In the genomic region with DNA sequence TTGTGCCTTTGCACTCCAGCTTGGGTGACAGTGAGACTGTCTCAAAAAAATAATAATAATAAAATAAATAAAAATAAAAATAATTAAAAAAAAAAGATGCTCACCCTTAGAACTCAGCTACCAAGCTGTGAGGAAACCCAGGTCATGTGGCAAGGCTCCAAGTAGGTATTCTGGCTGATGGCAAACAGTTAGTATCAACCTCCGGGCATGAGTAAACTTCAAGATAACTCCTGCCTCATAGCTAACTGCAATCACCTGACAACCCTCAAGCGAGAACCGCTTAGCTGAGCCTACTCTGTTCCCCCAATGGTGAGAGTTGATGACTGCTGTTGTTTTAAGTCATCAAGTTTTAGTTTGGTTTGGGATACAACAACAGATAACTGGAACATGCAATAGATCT, we compare ENCODE assay signal across 14 cellular contexts. TPM values are rescaled to one million over a fixed set of nuclear protein-coding genes. Genes with fewer than 3 reads are reported as not detected.
DNase-seq lines count a peak whose midpoint lies in the region; ATAC-seq and TF ChIP-seq lines count a peak whose summit lies in the region.
"Had no signal": no experiment of that assay in that cellular context is flagged by ENCODE, and none has a peak within 500 bp of the region (broad histone marks: within the 10 kb centered on the region; RNA-seq: fewer than 3 reads in every experiment).

No MANE protein-coding gene starts in this region.

- no peaks in the 10 kb centered on the region for H3K27me3 ChIP-seq in parathyroid adenoma (ENCODE audit: control insufficient read depth, insufficient read depth, low read length)
- no peaks in the 10 kb centered on the region for H3K27me3 ChIP-seq in SK-N-SH (ENCODE audit: insufficient read depth)

- H3K9ac ChIP-seq in parathyroid adenoma (no peak overlapping the region), SK-N-SH (no peak overlapping the region)
- H3K9ac ChIP-seq: GM23248 had no signal

- H3K4me1 ChIP-seq in parathyroid adenoma (peaks cover 18% of the 10 kb centered on the region), SK-N-SH (ENCODE audit: control insufficient read depth in 1 of 2, insufficient read depth in 2 of 2, low read depth in 1 of 2, low read length in 1 of 2) (peaks cover under 1 to 3% of the 10 kb centered on the region in 2 experiments; a peak in 2 of 4 replicates)

- H3F3A ChIP-seq in SK-N-SH (replicated peaks; ENCODE audit: insufficient read depth): peaks cover 9% of the 10 kb centered on the region

- CTCF ChIA-PET in SK-N-SH (lab: Yijun Ruan, JAX): interaction anchor here (0.8 kb wide), 1 partner anchor 176 kb away, joined by 4 read pairs; no protein-coding TSS in a partner anchor

- POLR2A ChIA-PET in SK-N-SH (lab: Yijun Ruan, JAX): no interaction called here

- H3K36me3 ChIP-seq in parathyroid adenoma (ENCODE audit: control insufficient read depth, insufficient read depth, low read length) (no peaks in the 10 kb centered on the region), SK-N-SH (replicated peaks in 1 of 2; ENCODE audit: control insufficient read depth in 1 of 2, insufficient read depth in 2 of 2, low read length in 1 of 2) (no peaks in the 10 kb centered on the region)

- no peak for TF ChIP-seq EP300 in SK-N-SH (IDR thresholded peaks at IDR 0.05; ENCODE audit: borderline replicate concordance in 1 of 2, low read depth in 1 of 2, low read length in 1 of 2)

- no peak overlapping the region for H3K4me3 ChIP-seq in parathyroid adenoma (ENCODE audit: low read depth, low read length)
- no peak overlapping the region for H3K4me3 ChIP-seq in SK-N-SH (ENCODE audit: low read depth in 2 of 2, low read length in 1 of 2)
- H3K4me3 ChIP-seq: GM23248 had no signal

- peak; percentile 39 for DNase-seq in amniotic epithelial cell (ENCODE audit: low read depth)
- DNase-seq in left lobe of liver (ENCODE audit: low spot score): peak; percentile 77
- DNase-seq in ureter (ENCODE audit: low spot score): peak; percentile 52
- DNase-seq in SK-N-SH: no peak
- DNase-seq in activated CD4-positive, alpha-beta T cell treated with anti-CD3 and anti-CD28 coated beads for 48 hours: no peak
- DNase-seq: ACHN; C1 segment of cervical spinal cord; CD4-positive, alpha-beta T cell; DMS153; DMS79 treated with DMSO at 0.1 percent for 48 hours; EL; GM23248 had no signal

- no peak overlapping the region for H3K27ac ChIP-seq in parathyroid adenoma
- H3K27ac ChIP-seq in SK-N-SH (ENCODE audit: low read depth in 2 of 2, low read length in 1 of 2): no peak overlapping the region
- H3K27ac ChIP-seq: GM23248 had no signal

- H3K9me2 ChIP-seq in SK-N-SH: no peaks in the 10 kb centered on the region

- peak overlapping the region; percentile 28 for H3K4me2 ChIP-seq in parathyroid adenoma (ENCODE audit: low read length)
- no peak overlapping the region for H3K4me2 ChIP-seq in SK-N-SH

- H3K9me3 ChIP-seq in parathyroid adenoma (ENCODE audit: control insufficient read depth, low read length) (no peaks in the 10 kb centered on the region), SK-N-SH (no peaks in the 10 kb centered on the region)

- ATAC-seq in left lobe of liver: peak; percentile 92
- ATAC-seq in HG03342 (IDR thresholded peaks at IDR 0.05; ENCODE audit: unreplicated experiment): no peak

- H4K20me1 ChIP-seq in SK-N-SH (ENCODE audit: insufficient read depth): no peaks in the 10 kb centered on the region

- H2AFZ ChIP-seq in parathyroid adenoma (no peak overlapping the region), SK-N-SH (ENCODE audit: low read depth) (no peak overlapping the region)
- H2AFZ ChIP-seq: GM23248 had no signal

- 97% methylated on average over 3 of the region's 3 CpGs for WGBS in SK-N-SH (ENCODE audit: low lambda C conversion rate)

- H3K79me2 ChIP-seq in parathyroid adenoma: no peaks in the 10 kb centered on the region
- no peaks in the 10 kb centered on the region for H3K79me2 ChIP-seq in SK-N-SH (ENCODE audit: insufficient read depth)

- no peak for TF ChIP-seq RAD21 in SK-N-SH (IDR thresholded peaks at IDR 0.05; ENCODE audit: low read length)

- no peak for TF ChIP-seq CTCF in parathyroid adenoma (IDR thresholded peaks at IDR 0.05)
- no peak for TF ChIP-seq CTCF in SK-N-SH (IDR thresholded peaks at IDR 0.05)

TF ChIP-seq in SK-N-SH, 30 proteins besides CTCF, POLR2A, EP300 and RAD21:
- TF ChIP-seq RFX5 (IDR thresholded peaks at IDR 0.05; ENCODE audit: low read length) (no peak), GATA2 (CRISPR knock-in tag; IDR thresholded peaks at IDR 0.05) (no peak), TAF1 (IDR thresholded peaks at IDR 0.05; ENCODE audit: borderline replicate concordance, low read depth, low read length) (no peak), TEAD4 (IDR thresholded peaks at IDR 0.05; ENCODE audit: borderline replicate concordance, insufficient read depth) (no peak), NFIC (IDR thresholded peaks at IDR 0.05; ENCODE audit: borderline replicate concordance) (no peak), FOSL2 (IDR thresholded peaks at IDR 0.05; ENCODE audit: borderline replicate concordance, low read depth) (no peak), CHD2 (IDR thresholded peaks at IDR 0.05; ENCODE audit: low read length, partially characterized antibody) (no peak), MXI1 (IDR thresholded peaks at IDR 0.05; ENCODE audit: low read depth, low read length) (no peak), RXRA (IDR thresholded peaks at IDR 0.05; ENCODE audit: borderline replicate concordance, low read depth) (no peak), EZH2phosphoT487 (IDR thresholded peaks at IDR 0.05; ENCODE audit: borderline replicate concordance, low read depth) (no peak)
- TF ChIP-seq, protein P1, sequence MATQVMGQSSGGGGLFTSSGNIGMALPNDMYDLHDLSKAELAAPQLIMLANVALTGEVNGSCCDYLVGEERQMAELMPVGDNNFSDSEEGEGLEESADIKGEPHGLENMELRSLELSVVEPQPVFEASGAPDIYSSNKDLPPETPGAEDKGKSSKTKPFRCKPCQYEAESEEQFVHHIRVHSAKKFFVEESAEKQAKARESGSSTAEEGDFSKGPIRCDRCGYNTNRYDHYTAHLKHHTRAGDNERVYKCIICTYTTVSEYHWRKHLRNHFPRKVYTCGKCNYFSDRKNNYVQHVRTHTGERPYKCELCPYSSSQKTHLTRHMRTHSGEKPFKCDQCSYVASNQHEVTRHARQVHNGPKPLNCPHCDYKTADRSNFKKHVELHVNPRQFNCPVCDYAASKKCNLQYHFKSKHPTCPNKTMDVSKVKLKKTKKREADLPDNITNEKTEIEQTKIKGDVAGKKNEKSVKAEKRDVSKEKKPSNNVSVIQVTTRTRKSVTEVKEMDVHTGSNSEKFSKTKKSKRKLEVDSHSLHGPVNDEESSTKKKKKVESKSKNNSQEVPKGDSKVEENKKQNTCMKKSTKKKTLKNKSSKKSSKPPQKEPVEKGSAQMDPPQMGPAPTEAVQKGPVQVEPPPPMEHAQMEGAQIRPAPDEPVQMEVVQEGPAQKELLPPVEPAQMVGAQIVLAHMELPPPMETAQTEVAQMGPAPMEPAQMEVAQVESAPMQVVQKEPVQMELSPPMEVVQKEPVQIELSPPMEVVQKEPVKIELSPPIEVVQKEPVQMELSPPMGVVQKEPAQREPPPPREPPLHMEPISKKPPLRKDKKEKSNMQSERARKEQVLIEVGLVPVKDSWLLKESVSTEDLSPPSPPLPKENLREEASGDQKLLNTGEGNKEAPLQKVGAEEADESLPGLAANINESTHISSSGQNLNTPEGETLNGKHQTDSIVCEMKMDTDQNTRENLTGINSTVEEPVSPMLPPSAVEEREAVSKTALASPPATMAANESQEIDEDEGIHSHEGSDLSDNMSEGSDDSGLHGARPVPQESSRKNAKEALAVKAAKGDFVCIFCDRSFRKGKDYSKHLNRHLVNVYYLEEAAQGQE (IDR thresholded peaks at IDR 0.05; ENCODE audit: low read depth, low read length): no peak
- TF ChIP-seq, protein P2, sequence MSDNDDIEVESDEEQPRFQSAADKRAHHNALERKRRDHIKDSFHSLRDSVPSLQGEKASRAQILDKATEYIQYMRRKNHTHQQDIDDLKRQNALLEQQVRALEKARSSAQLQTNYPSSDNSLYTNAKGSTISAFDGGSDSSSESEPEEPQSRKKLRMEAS (IDR thresholded peaks at IDR 0.05; ENCODE audit: low read depth): no peak
- TF ChIP-seq, protein P3, sequence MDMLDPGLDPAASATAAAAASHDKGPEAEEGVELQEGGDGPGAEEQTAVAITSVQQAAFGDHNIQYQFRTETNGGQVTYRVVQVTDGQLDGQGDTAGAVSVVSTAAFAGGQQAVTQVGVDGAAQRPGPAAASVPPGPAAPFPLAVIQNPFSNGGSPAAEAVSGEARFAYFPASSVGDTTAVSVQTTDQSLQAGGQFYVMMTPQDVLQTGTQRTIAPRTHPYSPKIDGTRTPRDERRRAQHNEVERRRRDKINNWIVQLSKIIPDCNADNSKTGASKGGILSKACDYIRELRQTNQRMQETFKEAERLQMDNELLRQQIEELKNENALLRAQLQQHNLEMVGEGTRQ (IDR thresholded peaks at IDR 0.05; ENCODE audit: borderline replicate concordance, low read depth, low read length): no peak
- TF ChIP-seq, protein P4, sequence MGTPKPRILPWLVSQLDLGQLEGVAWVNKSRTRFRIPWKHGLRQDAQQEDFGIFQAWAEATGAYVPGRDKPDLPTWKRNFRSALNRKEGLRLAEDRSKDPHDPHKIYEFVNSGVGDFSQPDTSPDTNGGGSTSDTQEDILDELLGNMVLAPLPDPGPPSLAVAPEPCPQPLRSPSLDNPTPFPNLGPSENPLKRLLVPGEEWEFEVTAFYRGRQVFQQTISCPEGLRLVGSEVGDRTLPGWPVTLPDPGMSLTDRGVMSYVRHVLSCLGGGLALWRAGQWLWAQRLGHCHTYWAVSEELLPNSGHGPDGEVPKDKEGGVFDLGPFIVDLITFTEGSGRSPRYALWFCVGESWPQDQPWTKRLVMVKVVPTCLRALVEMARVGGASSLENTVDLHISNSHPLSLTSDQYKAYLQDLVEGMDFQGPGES (IDR thresholded peaks at IDR 0.05; ENCODE audit: low read depth, low read length): no peak
TF ChIP-seq in SK-N-SH: peak in this region for 0.

RNA-seq across cellular contexts. Expression of a gene that starts 6.1 kb away (rescaled TPM):
- total RNA-seq in left lobe of liver (54.1 TPM), ureter (67.5 TPM)
- 4.5 and 5.9 TPM in 2 replicates for polyA plus RNA-seq in SK-N-SH (2012; rRNA removed)
- polyA plus RNA-seq in SK-N-SH (2012; cell fraction: cytosol; rRNA removed): 8.5 and 11.2 TPM in 2 replicates
- polyA plus RNA-seq in SK-N-SH (2012; cell fraction: nucleus; rRNA removed): 1.6 and 3.9 TPM in 2 replicates

Comparison
In these comparisons a context has a peak if more than half of its experiments do, and no peak if none do; other contexts are left out.
1. DNase-seq: peak in amniotic epithelial cell (single experiment), left lobe of liver (single experiment) and ureter (single experiment); none in SK-N-SH (single experiment) and activated CD4-positive, alpha-beta T cell treated with anti-CD3 and anti-CD28 coated beads for 48 hours (single experiment).